In the genomic region with DNA sequence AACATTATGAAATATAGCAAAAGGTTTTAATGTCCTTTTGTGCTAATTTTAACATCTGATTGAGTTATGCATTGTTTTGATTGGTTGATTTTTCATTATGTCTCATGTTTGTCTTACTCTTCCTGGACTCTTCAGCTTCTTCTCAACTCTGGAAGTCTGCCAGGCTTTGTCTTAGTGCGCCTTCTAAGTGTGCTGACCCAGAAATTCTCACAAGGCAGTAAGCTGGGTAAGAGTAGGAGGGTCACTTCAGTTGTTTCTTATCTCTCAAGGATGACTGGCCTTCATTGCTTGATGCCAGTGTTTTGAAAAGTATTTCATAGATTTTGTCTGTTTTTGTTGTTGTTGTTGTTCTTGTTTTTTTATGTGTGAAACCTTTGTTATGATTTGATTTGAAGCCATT, we compare ENCODE assay signal across 1 cellular context.
TF ChIP-seq lines count a peak whose summit lies in the region.

No MANE protein-coding gene starts in this region.

TF ChIP-seq in GM23338, 12 proteins besides CTCF, POLR2A, EP300 and RAD21 (continued from another document):
- TF ChIP-seq STAT1 (IDR thresholded peaks at IDR 0.05; ENCODE audit: unreplicated experiment) (no peak), ZNF331 (CRISPR knock-in tag; IDR thresholded peaks at IDR 0.05; ENCODE audit: low read depth) (no peak)
TF ChIP-seq in GM23338: peak in this region for 0.
